Comparison of ENCODE assay signal across 28 cellular contexts in the genomic region with DNA sequence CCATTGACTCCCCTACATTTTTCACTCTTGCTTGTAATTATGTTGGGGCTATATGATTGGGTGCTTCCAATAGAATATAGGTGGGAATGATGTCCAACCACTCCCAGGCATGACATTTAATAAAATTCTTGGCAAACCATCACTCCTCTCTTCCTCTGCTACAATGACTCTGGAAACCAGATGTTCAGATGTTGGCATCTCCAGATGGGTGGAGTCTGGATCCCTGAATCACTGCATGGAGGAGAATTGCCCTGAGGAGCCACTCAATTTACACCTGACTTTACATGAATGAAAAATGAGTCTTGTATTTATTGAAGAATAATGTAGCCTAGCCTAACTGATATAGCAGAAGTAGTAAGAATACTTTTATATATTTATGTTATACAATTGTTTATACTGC.
"Had no signal": no experiment of that assay in that cellular context is flagged by ENCODE, and none has a peak within 500 bp of the region (broad histone marks: within the 10 kb centered on the region; RNA-seq: fewer than 3 reads in every experiment).

No MANE protein-coding gene starts in this region.

- H3K27ac ChIP-seq: neural progenitor cell, ovary, parathyroid adenoma, psoas muscle, skin epidermis, spleen, suprapubic skin, testis, tibial artery, transverse colon, upper lobe of right lung, uterus had no signal

- H3K4me2 ChIP-seq: neural progenitor cell, smooth muscle cell had no signal

- H3K9ac ChIP-seq: neural progenitor cell, parathyroid adenoma had no signal

- ATAC-seq: natural killer cell; psoas muscle; right cardiac atrium; sciatic nerve; stimulated activated memory B cell treated with anti-CD40 and anti-IgM and Interleukin-4, amounts not matched to agents 10 μg/mL and 1 μg/mL and 100 μg/mL, for 72 hours; stimulated activated naive CD8-positive, alpha-beta T cell treated with anti-CD3 and anti-CD28 coated beads, Interleukin-15, amount 100 ng/mL, for 72 hours; stimulated activated naive CD8-positive, alpha-beta T cell treated with anti-CD3 and anti-CD28 coated beads, Interleukin-15, Interleukin-2, amounts not matched to agents 100 U/mL and 50 U/mL, for 24 hours; upper lobe of right lung had no signal

- H3K9me3 ChIP-seq: ovary, testis, transverse colon, upper lobe of right lung, uterus had no signal

- DNase-seq: natural killer cell; occipital lobe; ovary; posterior cingulate gyrus; psoas muscle; right cardiac atrium; spleen; stimulated activated CD4-positive, alpha-beta T cell treated with anti-CD3 and anti-CD28 coated beads, Interleukin-12 subunit alpha, Interleukin-12 subunit beta, amount 100 ng/mL, for 4 hours; stimulated activated CD4-positive, alpha-beta T cell treated with anti-CD3 and anti-CD28 coated beads, Interleukin-1b, Interleukin-23, amount 100 ng/mL, for 48 hours; stimulated activated CD4-positive, alpha-beta T cell treated with anti-CD3 and anti-CD28 coated beads, Interleukin-4, amount 100 ng/mL, for 1 hour; stimulated activated CD4-positive, alpha-beta T cell treated with anti-CD3 and anti-CD28 coated beads, Interleukin-4, amount 100 ng/mL, for 4 hours; stimulated activated CD8-positive, alpha-beta memory T cell treated with anti-CD3 and anti-CD28 coated beads, Interleukin-4, amount 100 ng/mL, for 48 hours; stimulated activated naive CD4-positive, alpha-beta T cell; stimulated activated naive CD8-positive, alpha-beta T cell treated with anti-CD3 and anti-CD28 coated beads, Interleukin-15, amount 100 ng/mL, for 72 hours; stimulated activated naive CD8-positive, alpha-beta T cell treated with anti-CD3 and anti-CD28 coated beads, Interleukin-15, Interleukin-2, amounts not matched to agents 100 U/mL and 50 U/mL, for 24 hours; substantia nigra; testis; tibial artery; transverse colon; upper lobe of right lung; uterus had no signal

- H3K4me1 ChIP-seq: neural progenitor cell, parathyroid adenoma, psoas muscle, spleen, suprapubic skin, testis, tibial artery, transverse colon, upper lobe of right lung, uterus had no signal

- H3K27me3 ChIP-seq: neural progenitor cell, ovary, suprapubic skin, testis, tibial artery, transverse colon, upper lobe of right lung, uterus had no signal

- H3K4me3 ChIP-seq: neural progenitor cell, ovary, psoas muscle, skin epidermis, smooth muscle cell, spleen, suprapubic skin, testis, tibial artery, transverse colon, upper lobe of right lung, uterus had no signal

- H3K36me3 ChIP-seq: neural progenitor cell, ovary, spleen, suprapubic skin, tibial artery, transverse colon, upper lobe of right lung, uterus had no signal

- H2AFZ ChIP-seq: neural progenitor cell, parathyroid adenoma had no signal
